In the genomic region with DNA sequence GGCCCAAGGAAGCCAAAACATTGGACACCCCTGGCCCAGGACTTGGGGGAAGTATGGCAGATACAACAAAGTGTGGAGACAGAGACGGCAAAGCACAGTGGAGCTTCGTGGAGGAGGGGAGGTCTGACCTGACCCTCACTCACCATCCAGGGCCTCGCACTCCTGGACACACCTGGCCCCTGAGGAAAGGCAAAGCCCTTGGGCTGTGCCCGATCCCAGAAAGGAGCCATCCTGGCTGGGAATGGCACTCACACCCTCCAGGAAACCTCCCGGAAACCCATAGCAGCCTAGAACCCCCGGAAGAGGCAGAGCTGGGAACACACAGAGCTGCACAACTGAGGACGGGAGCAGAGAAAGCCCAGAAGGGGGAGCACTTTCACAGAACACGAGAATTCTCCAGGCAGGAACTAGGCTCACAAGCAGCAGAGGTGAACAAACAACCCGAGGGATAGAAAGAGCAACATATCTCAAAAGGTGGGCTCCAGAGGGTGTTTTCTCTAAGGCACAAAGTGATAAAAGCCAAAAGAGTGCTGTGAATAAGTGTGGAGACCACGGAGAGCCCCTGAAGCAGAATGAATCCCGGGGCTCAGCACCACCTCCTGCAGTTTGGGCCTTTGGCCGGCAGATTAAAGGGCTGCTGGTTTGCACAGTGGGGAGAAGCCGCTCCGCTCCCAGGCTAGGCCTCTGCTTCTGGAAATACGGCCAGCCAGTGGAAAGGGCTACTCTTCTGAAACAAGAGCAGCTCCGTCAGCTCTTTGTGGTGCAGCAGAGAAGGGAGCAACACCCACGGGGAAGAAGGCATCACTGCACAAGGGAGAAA, we compare ENCODE assay signal across 8 cellular contexts.
A peak's percentile ranks its signal among the peaks of the same experiment; 100 is the strongest.
DNase-seq lines count a peak whose midpoint lies in the region; ATAC-seq and TF ChIP-seq lines count a peak whose summit lies in the region.

No MANE protein-coding gene starts in this region.

- H3K27me3 ChIP-seq in MG63 (no peaks in the 10 kb centered on the region), adrenal gland (no peaks in the 10 kb centered on the region), left ventricle myocardium inferior (ENCODE audit: low read depth) (no peaks in the 10 kb centered on the region), psoas muscle (ENCODE audit: insufficient read depth in 3 of 3, low read length in 2 of 3) (no peaks in the 10 kb centered on the region)

- no peak overlapping the region for H3K27ac Mint-ChIP-seq in activated naive CD4-positive, alpha-beta T cell treated with anti-CD3 and anti-CD28 coated beads for 36 hours

- H3K4me1 Mint-ChIP-seq in activated naive CD4-positive, alpha-beta T cell treated with anti-CD3 and anti-CD28 coated beads for 36 hours (ENCODE audit: low read depth) = no peaks in the 10 kb centered on the region

- H3K4me1 ChIP-seq in adrenal gland (replicated peaks in 1 of 2) (no peaks in the 10 kb centered on the region), left ventricle myocardium inferior (peaks cover 43% of the 10 kb centered on the region), psoas muscle (peaks cover 10% of the 10 kb centered on the region)

- H3K4me3 ChIP-seq in MG63 = no peak overlapping the region
- H3K4me3 ChIP-seq in adrenal gland = no peak overlapping the region
- H3K4me3 ChIP-seq in left ventricle myocardium inferior = no peak overlapping the region
- H3K4me3 ChIP-seq in psoas muscle = no peak overlapping the region

- no peaks in the 10 kb centered on the region for H3K9me3 Mint-ChIP-seq in activated naive CD4-positive, alpha-beta T cell treated with anti-CD3 and anti-CD28 coated beads for 36 hours

- WGBS in adrenal gland, 4 donors = 45 to 64% (median 60%) methylated on average over 14 to 17 of the region's 17 CpGs
- 61 to 64% (median 62%) methylated on average over 17 of the region's 17 CpGs for WGBS in psoas muscle, 3 donors

- CTCF ChIA-PET in activated naive CD4-positive, alpha-beta T cell treated with anti-CD3 and anti-CD28 coated beads for 36 hours (lab: Charles Lee) = interaction anchor here (0.6 to 5.3 kb wide), 8 partner anchors 11 to 327 kb away, joined by 3 to 21 read pairs (median 4); no protein-coding TSS in a partner anchor

- ATAC-seq in psoas muscle = peak; percentile 45 to 70 (median 62)
- no peak for ATAC-seq in HG03354 (IDR thresholded peaks at IDR 0.05; ENCODE audit: poor library complexity, severe bottlenecking, unreplicated experiment)

- H3K27me3 Mint-ChIP-seq in activated naive CD4-positive, alpha-beta T cell treated with anti-CD3 and anti-CD28 coated beads for 36 hours (ENCODE audit: low read depth) = no peaks in the 10 kb centered on the region

- TF ChIP-seq POLR2A in adrenal gland (IDR thresholded peaks at IDR 0.05) = no peak

- intact Hi-C loops in activated naive CD4-positive, alpha-beta T cell treated with anti-CD3 and anti-CD28 coated beads for 36 hours (cut with micrococcal nuclease) = loop anchor here (1.0 to 5.0 kb wide), 2 partner anchors 147 to 454 kb away; no protein-coding TSS in a partner anchor
- intact Hi-C loops in adrenal gland (cut with DNase I) (loop anchor here in 1 of 2 donors (5.0 to 10.0 kb wide), 2 partner anchors 113 to 150 kb away; no protein-coding TSS in a partner anchor), left ventricle myocardium inferior (cut with micrococcal nuclease) (no loop called here), psoas muscle (cut with DNase I) (loop anchor here (5.0 to 10.0 kb wide), 2 partner anchors 147 to 150 kb away; no protein-coding TSS in a partner anchor)

- peaks cover 12% of the 10 kb centered on the region for H3K36me3 Mint-ChIP-seq in activated naive CD4-positive, alpha-beta T cell treated with anti-CD3 and anti-CD28 coated beads for 36 hours (ENCODE audit: low read depth)

- H3K27ac ChIP-seq in adrenal gland (no peak overlapping the region), left ventricle myocardium inferior (replicated peaks) (peak overlapping the region; percentile 30), psoas muscle (peak overlapping the region; percentile 66)

- TF ChIP-seq CTCF in adrenal gland (IDR thresholded peaks at IDR 0.05) (peak; percentile 21 to 58 (median 52)), left ventricle myocardium inferior (IDR thresholded peaks at IDR 0.05; ENCODE audit: borderline replicate concordance) (peak; percentile 77), psoas muscle (IDR thresholded peaks at IDR 0.05) (peak; percentile 52)

- H3K36me3 ChIP-seq in MG63 (peaks cover 29% of the 10 kb centered on the region), adrenal gland (replicated peaks in 1 of 2) (peaks cover 0 to 88% of the 10 kb centered on the region in 2 donors), left ventricle myocardium inferior (peaks cover 66% of the 10 kb centered on the region), psoas muscle (ENCODE audit: insufficient read depth in 1 of 2, low read depth in 1 of 2) (peaks cover 9 to 92% of the 10 kb centered on the region in 2 donors)

- H3K4me3 Mint-ChIP-seq in activated naive CD4-positive, alpha-beta T cell treated with anti-CD3 and anti-CD28 coated beads for 36 hours = no peak overlapping the region

- peak; percentile 48 for DNase-seq in activated naive CD4-positive, alpha-beta T cell treated with anti-CD3 and anti-CD28 coated beads for 36 hours
- DNase-seq in activated naive CD4-positive, alpha-beta T cell (lab: John Stamatoyannopoulos, UW) = no peak
- peak; percentile 14 for DNase-seq in MG63
- peak; percentile 46 to 84 (median 62) for DNase-seq in adrenal gland
- DNase-seq in left ventricle myocardium inferior = peak; percentile 38
- DNase-seq in psoas muscle = no peak
- no peak for DNase-seq in NCI-H187 treated with DMSO at 0.1 percent for 48 hours (lab: John Stamatoyannopoulos, UW)

- H3K9me3 ChIP-seq in MG63 (no peaks in the 10 kb centered on the region), adrenal gland (replicated peaks in 1 of 3) (no peaks in the 10 kb centered on the region), left ventricle myocardium inferior (replicated peaks) (no peaks in the 10 kb centered on the region), psoas muscle (no peaks in the 10 kb centered on the region)

Comparison
In these comparisons a context has a peak if more than half of its experiments do, and no peak if none do; other contexts are left out.
1. DNase-seq: peak in activated naive CD4-positive, alpha-beta T cell treated with anti-CD3 and anti-CD28 coated beads for 36 hours (single experiment), MG63 (single experiment), adrenal gland (7 of 7) and left ventricle myocardium inferior (single experiment); none in activated naive CD4-positive, alpha-beta T cell (0 of 4), psoas muscle (0 of 2) and NCI-H187 treated with DMSO at 0.1 percent for 48 hours (single experiment).
2. H3K27ac ChIP-seq: peak in left ventricle myocardium inferior (single experiment) and psoas muscle (single experiment); none in adrenal gland (0 of 5).
3. Peak in every context shown above with its lines, with median percentiles within 50 percentile points of each other: CTCF ChIP-seq.